Comparison of ENCODE assay signal across 9 cellular contexts in genomic region chr11:61507962-61508824, GRCh38. TPM values are rescaled to one million over a fixed set of nuclear protein-coding genes. Genes with fewer than 3 reads are reported as not detected.
DNase-seq lines count a peak whose midpoint lies in the region; ATAC-seq and TF ChIP-seq lines count a peak whose summit lies in the region.
"Had no signal": no experiment of that assay in that cellular context is flagged by ENCODE, and none has a peak within 500 bp of the region (broad histone marks: within the 10 kb centered on the region; RNA-seq: fewer than 3 reads in every experiment).

Gene LRRC10B, plus strand, starts transcription at chr11:61508749. Its CDS starts 250 bp downstream, at chr11:61508999.

- WGBS in esophagus squamous epithelium, 2 donors: 11% methylated on average over 17 to 22 of the region's 71 CpGs
- WGBS in psoas muscle, 3 donors: 5 to 8% (median 6%) methylated on average over 45 to 71 of the region's 71 CpGs

- no peaks in the 10 kb centered on the region for H3K9me3 Mint-ChIP-seq in activated B cell treated with CpG ODN at 0.5 μM for 24 hours

- H3K9me3 ChIP-seq in esophagus squamous epithelium (no peaks in the 10 kb centered on the region), psoas muscle (no peaks in the 10 kb centered on the region)

- no peak for TF ChIP-seq POLR2A in esophagus squamous epithelium (IDR thresholded peaks at IDR 0.05)

- ATAC-seq in activated B cell treated with CpG ODN at 0.5 μM for 24 hours (ENCODE audit: low read depth) (peak; percentile 22), psoas muscle (no peak), GM21390 (IDR thresholded peaks at IDR 0.05; ENCODE audit: unreplicated experiment) (no peak), GM19467 (IDR thresholded peaks at IDR 0.05; ENCODE audit: unreplicated experiment) (no peak)

- peak; percentile 33 for DNase-seq in DMS153 (lab: John Stamatoyannopoulos, UW)
- DNase-seq in M059J (ENCODE audit: low read depth): peak; percentile 48
- no peak for DNase-seq in activated B cell treated with CpG ODN at 0.5 μM for 24 hours
- DNase-seq in esophagus squamous epithelium (lab: John Stamatoyannopoulos, UW): no peak
- DNase-seq in psoas muscle: peak in 1 of 2 donors; percentile 33
- DNase-seq in GM03348 (ENCODE audit: low spot score): no peak

- H3K4me1 ChIP-seq in esophagus squamous epithelium (peaks cover 14 to 32% (median 19%) of the 10 kb centered on the region in 3 donors), psoas muscle (no peaks in the 10 kb centered on the region)

- TF ChIP-seq CTCF in activated B cell treated with CpG ODN at 0.5 μM for 24 hours (IDR thresholded peaks at IDR 0.05) (no peak), esophagus squamous epithelium (IDR thresholded peaks at IDR 0.05) (no peak), psoas muscle (IDR thresholded peaks at IDR 0.05) (no peak)

- H3K4me3 ChIP-seq in esophagus squamous epithelium (peak within 1 kb of the TSS in 3 of 4 donors; percentile 6 to 60 (median 37)), psoas muscle (peak within 1 kb of the TSS; percentile 44)

- CTCF ChIA-PET in activated B cell treated with CpG ODN at 0.5 μM for 24 hours (lab: Charles Lee): interaction anchor here (1.0 kb wide), 1 partner anchor 8 kb away, joined by 6 read pairs; no protein-coding TSS in a partner anchor

- intact Hi-C loops in activated B cell treated with CpG ODN at 0.5 μM for 24 hours (cut with micrococcal nuclease) (no loop called here), esophagus squamous epithelium (cut with DNase I) (no loop called here), psoas muscle (cut with DNase I) (no loop called here)

- H3K4me3 Mint-ChIP-seq in activated B cell treated with CpG ODN at 0.5 μM for 24 hours: peak within 1 kb of the TSS; percentile 68

- peaks cover 10% of the 10 kb centered on the region for H3K4me1 Mint-ChIP-seq in activated B cell treated with CpG ODN at 0.5 μM for 24 hours

- POLR2A ChIA-PET in activated B cell treated with CpG ODN at 0.5 μM for 24 hours (lab: Charles Lee): no interaction called here

- peaks cover 0 to 84% (median 18%) of the 10 kb centered on the region in 4 donors for H3K27me3 ChIP-seq in esophagus squamous epithelium
- H3K27me3 ChIP-seq in psoas muscle (ENCODE audit: insufficient read depth in 3 of 3, low read length in 2 of 3): peaks cover 0 to 67% (median 23%) of the 10 kb centered on the region in 3 donors

- peaks cover 44% of the 10 kb centered on the region for H3K27me3 Mint-ChIP-seq in activated B cell treated with CpG ODN at 0.5 μM for 24 hours

- H3K27ac ChIP-seq in esophagus squamous epithelium (peak within 1 kb of the TSS in 2 of 4 donors; percentile 36 to 39), psoas muscle (peak within 1 kb of the TSS; percentile 51)

- H3K27ac Mint-ChIP-seq in activated B cell treated with CpG ODN at 0.5 μM for 24 hours: no peak within 1 kb of the TSS

- H3K36me3 Mint-ChIP-seq in activated B cell treated with CpG ODN at 0.5 μM for 24 hours (ENCODE audit: low read depth): no peaks in the 10 kb centered on the region

- H3K36me3 ChIP-seq in esophagus squamous epithelium (no peaks in the 10 kb centered on the region), psoas muscle (ENCODE audit: insufficient read depth in 1 of 2, low read depth in 1 of 2) (no peaks in the 10 kb centered on the region)

RNA-seq across cellular contexts. Expression of gene LRRC10B, which starts in this region (rescaled TPM):
- 0.64 and 2.4 TPM in 2 replicates for total RNA-seq in M059J (2014; rRNA removed; shearing (Covaris generic))
- total RNA-seq in activated B cell treated with CpG ODN at 0.5 μM for 24 hours (not detected in 2 replicates), esophagus squamous epithelium (1 to 10 TPM in 1 of 4 donors, under 1 TPM in 1, not detected in 2; 0.76 to 1.3 TPM), psoas muscle (under 1 TPM in 3 of 4 donors, not detected in 1; 0.27 to 0.69 (median 0.64) TPM)
- polyA plus RNA-seq in psoas muscle: 1 to 10 TPM in 1 of 3 donors, under 1 TPM in 2; 0.24 to 2.1 (median 0.40) TPM
- total RNA-seq: fibroblast of villous mesenchyme had no signal

Comparison
In these comparisons a context has a peak if more than half of its experiments do, and no peak if none do; other contexts are left out.
1. Peak in ATAC-seq in activated B cell treated with CpG ODN at 0.5 μM for 24 hours; RNA of the gene not detected or under 1 TPM.
2. DNase-seq: peak in DMS153 (single experiment) and M059J (single experiment); none in activated B cell treated with CpG ODN at 0.5 μM for 24 hours (single experiment), esophagus squamous epithelium (single experiment) and GM03348 (single experiment).